In the genomic region with DNA sequence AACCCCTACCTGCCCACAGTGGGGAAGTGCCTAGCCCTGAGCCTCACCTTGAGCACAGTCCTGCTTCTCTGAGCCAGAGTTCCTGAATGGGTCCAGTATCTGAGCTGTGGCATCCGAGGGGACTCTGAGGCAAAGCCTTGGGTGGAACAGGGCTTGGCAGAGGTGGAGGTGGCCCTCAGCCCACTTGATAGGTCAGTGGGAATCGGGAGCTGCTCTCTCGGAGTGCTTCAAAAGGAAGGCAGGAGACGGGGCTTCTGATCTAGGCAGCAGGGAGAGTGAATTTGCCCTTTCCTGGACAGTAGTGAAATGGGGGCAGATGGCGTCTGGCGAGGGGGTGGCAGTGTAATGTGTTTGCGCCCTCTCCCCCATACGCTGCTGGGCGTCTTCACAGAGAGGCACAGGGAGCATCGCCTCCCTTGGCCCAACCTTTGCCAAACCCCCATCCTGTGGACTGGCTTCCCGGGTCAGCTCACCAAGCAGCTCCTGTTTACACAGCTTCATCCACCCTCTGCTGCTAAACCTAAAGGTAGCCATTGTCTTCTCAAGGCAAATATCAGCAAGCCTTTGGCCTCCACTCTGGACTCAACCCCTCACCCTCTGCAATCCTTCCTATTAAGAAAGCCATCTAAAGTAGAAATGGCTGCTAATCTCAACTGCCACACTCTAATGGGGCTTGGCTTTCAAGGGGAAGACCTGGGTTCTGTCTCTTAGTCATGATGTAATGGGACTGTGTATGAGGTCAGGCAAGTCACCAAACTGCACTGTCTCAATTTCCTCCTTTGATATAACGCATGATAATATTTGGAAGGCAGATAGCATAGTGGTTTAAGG, we compare ENCODE assay signal across 1 cellular context.
TF ChIP-seq lines count a peak whose summit lies in the region.

No MANE protein-coding gene starts in this region.

TF ChIP-seq in GM23338, 12 proteins besides CTCF, POLR2A, EP300 and RAD21 (continued from another document):
- TF ChIP-seq, protein P1, sequence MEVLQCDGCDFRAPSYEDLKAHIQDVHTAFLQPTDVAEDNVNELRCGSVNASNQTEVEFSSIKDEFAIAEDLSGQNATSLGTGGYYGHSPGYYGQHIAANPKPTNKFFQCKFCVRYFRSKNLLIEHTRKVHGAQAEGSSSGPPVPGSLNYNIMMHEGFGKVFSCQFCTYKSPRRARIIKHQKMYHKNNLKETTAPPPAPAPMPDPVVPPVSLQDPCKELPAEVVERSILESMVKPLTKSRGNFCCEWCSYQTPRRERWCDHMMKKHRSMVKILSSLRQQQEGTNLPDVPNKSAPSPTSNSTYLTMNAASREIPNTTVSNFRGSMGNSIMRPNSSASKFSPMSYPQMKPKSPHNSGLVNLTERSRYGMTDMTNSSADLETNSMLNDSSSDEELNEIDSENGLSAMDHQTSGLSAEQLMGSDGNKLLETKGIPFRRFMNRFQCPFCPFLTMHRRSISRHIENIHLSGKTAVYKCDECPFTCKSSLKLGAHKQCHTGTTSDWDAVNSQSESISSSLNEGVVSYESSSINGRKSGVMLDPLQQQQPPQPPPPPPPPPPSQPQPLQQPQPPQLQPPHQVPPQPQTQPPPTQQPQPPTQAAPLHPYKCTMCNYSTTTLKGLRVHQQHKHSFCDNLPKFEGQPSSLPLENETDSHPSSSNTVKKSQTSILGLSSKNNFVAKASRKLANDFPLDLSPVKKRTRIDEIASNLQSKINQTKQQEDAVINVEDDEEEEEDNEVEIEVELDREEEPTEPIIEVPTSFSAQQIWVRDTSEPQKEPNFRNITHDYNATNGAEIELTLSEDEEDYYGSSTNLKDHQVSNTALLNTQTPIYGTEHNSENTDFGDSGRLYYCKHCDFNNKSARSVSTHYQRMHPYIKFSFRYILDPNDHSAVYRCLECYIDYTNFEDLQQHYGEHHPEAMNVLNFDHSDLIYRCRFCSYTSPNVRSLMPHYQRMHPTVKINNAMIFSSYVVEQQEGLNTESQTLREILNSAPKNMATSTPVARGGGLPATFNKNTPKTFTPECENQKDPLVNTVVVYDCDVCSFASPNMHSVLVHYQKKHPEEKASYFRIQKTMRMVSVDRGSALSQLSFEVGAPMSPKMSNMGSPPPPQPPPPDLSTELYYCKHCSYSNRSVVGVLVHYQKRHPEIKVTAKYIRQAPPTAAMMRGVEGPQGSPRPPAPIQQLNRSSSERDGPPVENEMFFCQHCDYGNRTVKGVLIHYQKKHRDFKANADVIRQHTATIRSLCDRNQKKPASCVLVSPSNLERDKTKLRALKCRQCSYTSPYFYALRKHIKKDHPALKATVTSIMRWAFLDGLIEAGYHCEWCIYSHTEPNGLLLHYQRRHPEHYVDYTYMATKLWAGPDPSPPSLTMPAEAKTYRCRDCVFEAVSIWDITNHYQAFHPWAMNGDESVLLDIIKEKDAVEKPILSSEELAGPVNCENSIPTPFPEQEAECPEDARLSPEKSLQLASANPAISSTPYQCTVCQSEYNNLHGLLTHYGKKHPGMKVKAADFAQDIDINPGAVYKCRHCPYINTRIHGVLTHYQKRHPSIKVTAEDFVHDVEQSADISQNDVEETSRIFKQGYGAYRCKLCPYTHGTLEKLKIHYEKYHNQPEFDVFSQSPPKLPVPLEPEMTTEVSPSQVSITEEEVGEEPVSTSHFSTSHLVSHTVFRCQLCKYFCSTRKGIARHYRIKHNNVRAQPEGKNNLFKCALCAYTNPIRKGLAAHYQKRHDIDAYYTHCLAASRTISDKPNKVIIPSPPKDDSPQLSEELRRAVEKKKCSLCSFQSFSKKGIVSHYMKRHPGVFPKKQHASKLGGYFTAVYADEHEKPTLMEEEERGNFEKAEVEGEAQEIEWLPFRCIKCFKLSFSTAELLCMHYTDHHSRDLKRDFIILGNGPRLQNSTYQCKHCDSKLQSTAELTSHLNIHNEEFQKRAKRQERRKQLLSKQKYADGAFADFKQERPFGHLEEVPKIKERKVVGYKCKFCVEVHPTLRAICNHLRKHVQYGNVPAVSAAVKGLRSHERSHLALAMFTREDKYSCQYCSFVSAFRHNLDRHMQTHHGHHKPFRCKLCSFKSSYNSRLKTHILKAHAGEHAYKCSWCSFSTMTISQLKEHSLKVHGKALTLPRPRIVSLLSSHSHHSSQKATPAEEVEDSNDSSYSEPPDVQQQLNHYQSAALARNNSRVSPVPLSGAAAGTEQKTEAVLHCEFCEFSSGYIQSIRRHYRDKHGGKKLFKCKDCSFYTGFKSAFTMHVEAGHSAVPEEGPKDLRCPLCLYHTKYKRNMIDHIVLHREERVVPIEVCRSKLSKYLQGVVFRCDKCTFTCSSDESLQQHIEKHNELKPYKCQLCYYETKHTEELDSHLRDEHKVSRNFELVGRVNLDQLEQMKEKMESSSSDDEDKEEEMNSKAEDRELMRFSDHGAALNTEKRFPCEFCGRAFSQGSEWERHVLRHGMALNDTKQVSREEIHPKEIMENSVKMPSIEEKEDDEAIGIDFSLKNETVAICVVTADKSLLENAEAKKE (CRISPR knock-in tag; IDR thresholded peaks at IDR 0.05), result no peak
- no peak for TF ChIP-seq ZNF114 (CRISPR knock-in tag; IDR thresholded peaks at IDR 0.05)
- no peak for TF ChIP-seq JUNB (IDR thresholded peaks at IDR 0.05; ENCODE audit: unreplicated experiment)
- no peak for TF ChIP-seq POLR2AphosphoS5 (IDR thresholded peaks at IDR 0.05; ENCODE audit: low read depth)
TF ChIP-seq in GM23338: peak in this region for 0.
